11 cellular contexts compared by ENCODE assay signal in genomic region chr9:129235931-129236331, GRCh38. TPM values are rescaled to one million over a fixed set of nuclear protein-coding genes. Genes with fewer than 3 reads are reported as not detected.
A peak's percentile ranks its signal among the peaks of the same experiment; 100 is the strongest.
DNase-seq lines count a peak whose midpoint lies in the region; ATAC-seq and TF ChIP-seq lines count a peak whose summit lies in the region.
"Had no signal": no experiment of that assay in that cellular context is flagged by ENCODE, and none has a peak within 500 bp of the region (broad histone marks: within the 10 kb centered on the region; RNA-seq: fewer than 3 reads in every experiment).

No MANE protein-coding gene starts in this region.

- no peak overlapping the region for H3K4me3 Mint-ChIP-seq in HFFc6

- H3K4me1 Mint-ChIP-seq in HFFc6 (ENCODE audit: low read depth): peaks cover 14% of the 10 kb centered on the region

- H3K9ac ChIP-seq in colonic mucosa (ENCODE audit: low read depth in 2 of 2, low read length in 2 of 2): no peak overlapping the region

- H3K9me3 ChIP-seq in heart left ventricle (peaks cover 0 to 11% (median 0%) of the 10 kb centered on the region in 12 donors), heart right ventricle (peaks cover 0 to 14% (median 0%) of the 10 kb centered on the region in 11 donors), lower lobe of right lung (no peaks in the 10 kb centered on the region), vagina (no peaks in the 10 kb centered on the region), colonic mucosa (no peaks in the 10 kb centered on the region)

- H3K36me3 ChIP-seq in heart left ventricle: no peaks in the 10 kb centered on the region
- H3K36me3 ChIP-seq in heart right ventricle: no peaks in the 10 kb centered on the region
- H3K36me3 ChIP-seq in lower lobe of right lung: no peaks in the 10 kb centered on the region
- no peaks in the 10 kb centered on the region for H3K36me3 ChIP-seq in vagina
- no peaks in the 10 kb centered on the region for H3K36me3 ChIP-seq in colonic mucosa
- H3K36me3 ChIP-seq: thoracic aorta had no signal

- intact Hi-C loops in heart left ventricle (cut with DNase I): no loop called here
- intact Hi-C loops in heart right ventricle (cut with DNase I): no loop called here
- intact Hi-C loops in lower lobe of right lung (cut with DNase I): no loop called here
- intact Hi-C loops in vagina (cut with DNase I): no loop called here
- intact Hi-C loops in colonic mucosa (cut with DNase I): no loop called here

- H3K27ac ChIP-seq in heart left ventricle (no peak overlapping the region), heart right ventricle (no peak overlapping the region), lower lobe of right lung (no peak overlapping the region), vagina (peak overlapping the region; percentile 68), colonic mucosa (no peak overlapping the region)
- H3K27ac ChIP-seq: thoracic aorta had no signal

- H3K9me3 Mint-ChIP-seq in HFFc6: peaks cover 16% of the 10 kb centered on the region

- DNase-seq in heart left ventricle (peak in 3 of 5 donors; percentile 10 to 44 (median 15)), heart right ventricle (no peak), activated T-cell treated with anti-CD3 and anti-CD28 coated beads for 24 hours (ENCODE audit: low read depth) (peak; percentile 37), lower lobe of right lung (peak; percentile 41), vagina (ENCODE audit: extremely low spot score in 2 of 2) (no peak), colonic mucosa (no peak), HFFc6 (no peak)
- DNase-seq: NCI-H1092 treated with DMSO at 0.1 percent for 48 hours had no signal

- H3K27me3 ChIP-seq in heart left ventricle (no peaks in the 10 kb centered on the region), heart right ventricle (no peaks in the 10 kb centered on the region), lower lobe of right lung (ENCODE audit: low read depth) (no peaks in the 10 kb centered on the region), vagina (no peaks in the 10 kb centered on the region), colonic mucosa (no peaks in the 10 kb centered on the region)

- peaks cover 12% of the 10 kb centered on the region for H3K36me3 Mint-ChIP-seq in HFFc6 (ENCODE audit: low read depth)

- H3K4me1 ChIP-seq in heart left ventricle: peaks cover 0 to 16% (median 0%) of the 10 kb centered on the region in 12 donors
- peaks cover 0 to 13% (median 0%) of the 10 kb centered on the region in 9 donors for H3K4me1 ChIP-seq in heart right ventricle
- peaks cover 9% of the 10 kb centered on the region for H3K4me1 ChIP-seq in lower lobe of right lung
- peaks cover 17% of the 10 kb centered on the region for H3K4me1 ChIP-seq in vagina
- no peaks in the 10 kb centered on the region for H3K4me1 ChIP-seq in colonic mucosa

- H3K27me3 Mint-ChIP-seq in HFFc6 (ENCODE audit: insufficient read depth): peaks cover 5% of the 10 kb centered on the region; the same call in 1 of the 2 replicates

- TF ChIP-seq POLR2A in heart left ventricle (IDR thresholded peaks at IDR 0.05) (no peak), vagina (IDR thresholded peaks at IDR 0.05) (no peak)

- no peak for ATAC-seq in heart left ventricle
- ATAC-seq in heart right ventricle: no peak
- ATAC-seq in lower lobe of right lung: peak; percentile 14 to 24
- ATAC-seq in HG02970 (IDR thresholded peaks at IDR 0.05; ENCODE audit: low FRiP score, unreplicated experiment): no peak

- H3K27ac Mint-ChIP-seq in HFFc6: no peak overlapping the region

- 72 to 80% (median 78%) methylated on average over 1 to 7 of the region's 7 CpGs for WGBS in heart left ventricle, 4 donors
- WGBS in heart right ventricle, 2 donors: 68 to 77% methylated on average over 7 of the region's 7 CpGs

- peak overlapping the region in 1 of 12 donors; percentile 12 for H3K4me3 ChIP-seq in heart left ventricle
- peak overlapping the region in 1 of 10 donors; percentile 26 for H3K4me3 ChIP-seq in heart right ventricle
- H3K4me3 ChIP-seq in lower lobe of right lung: no peak overlapping the region
- H3K4me3 ChIP-seq in vagina: no peak overlapping the region
- no peak overlapping the region for H3K4me3 ChIP-seq in colonic mucosa
- H3K4me3 ChIP-seq: A549, thoracic aorta had no signal

- TF ChIP-seq CTCF in heart left ventricle (IDR thresholded peaks at IDR 0.05) (no peak), heart right ventricle (IDR thresholded peaks at IDR 0.05) (no peak), lower lobe of right lung (IDR thresholded peaks at IDR 0.05) (no peak), vagina (IDR thresholded peaks at IDR 0.05) (no peak), colonic mucosa (IDR thresholded peaks at IDR 0.05) (no peak), HFFc6 (IDR thresholded peaks at IDR 0.05) (no peak)

RNA-seq across cellular contexts. Expression of gene IER5L, which starts 57.9 kb away (rescaled TPM):
- total RNA-seq in heart left ventricle (10 to 100 TPM in 3 of 9 donors, 1 to 10 TPM in 6; 4.1 to 18.4 (median 5.5) TPM), heart right ventricle (10 to 100 TPM in 1 of 10 donors, 1 to 10 TPM in 9; 1.2 to 13.7 (median 5.6) TPM), lower lobe of right lung (8.7 TPM), vagina (34.4 TPM), colonic mucosa (1 to 10 TPM; 9.1 to 9.6 TPM)
- polyA plus RNA-seq in heart left ventricle (1 to 10 TPM; 2.8 to 7.3 TPM), heart right ventricle (10 to 100 TPM in 1 of 2 donors, 1 to 10 TPM in 1; 5.0 to 26.3 TPM)
- 10 to 100 TPM; 28.5 to 45.1 (median 42.2) TPM for total RNA-seq in HFFc6 (2021; fragmentation: NEBNext Ultra II Directional; extraction: Animal tissue kit (Norgen Biotek cat#: 25700))

Comparison
In these comparisons a context has a peak if more than half of its experiments do, and no peak if none do; other contexts are left out.
1. DNase-seq: peak in heart left ventricle (3 of 5), activated T-cell treated with anti-CD3 and anti-CD28 coated beads for 24 hours (single experiment) and lower lobe of right lung (single experiment); none in heart right ventricle (0 of 2), vagina (0 of 2), colonic mucosa (single experiment) and HFFc6 (single experiment).
2. ATAC-seq: peak in lower lobe of right lung (2 of 2); none in heart left ventricle (0 of 4), heart right ventricle (0 of 8) and HG02970 (single experiment).